ENCODE assay signal across 8 cellular contexts in genomic region chr10:92238586-92239098, GRCh38. TPM values are rescaled to one million over a fixed set of nuclear protein-coding genes. Genes with fewer than 3 reads are reported as not detected.
DNase-seq lines count a peak whose midpoint lies in the region; ATAC-seq and TF ChIP-seq lines count a peak whose summit lies in the region.

No MANE protein-coding gene starts in this region.

- peak overlapping the region; percentile 81 to 97 (median 89) for H3K4me3 Mint-ChIP-seq in CD8-positive, alpha-beta memory T cell

- CTCF ChIA-PET in CD8-positive, alpha-beta memory T cell (lab: Charles Lee) = interaction anchor here (1.2 kb wide), 1 partner anchor 27 kb away, joined by 4 read pairs; no protein-coding TSS in a partner anchor

- peak; percentile 44 to 62 (median 52) for ATAC-seq in right lobe of liver

- H3K27me3 ChIP-seq in CD8-positive, alpha-beta memory T cell (ENCODE audit: insufficient read depth, low read length, poor library complexity, severe bottlenecking) = no peaks in the 10 kb centered on the region
- no peaks in the 10 kb centered on the region for H3K27me3 ChIP-seq in MM.1S (replicated peaks; ENCODE audit: insufficient read depth, low read length)
- no peaks in the 10 kb centered on the region for H3K27me3 ChIP-seq in right lobe of liver
- H3K27me3 ChIP-seq in testis = no peaks in the 10 kb centered on the region

- H3K9ac ChIP-seq in MM.1S (ENCODE audit: low read length) = no peak overlapping the region

- no peak overlapping the region for H2AFZ ChIP-seq in MM.1S (ENCODE audit: low read length)

- H3K36me3 ChIP-seq in CD8-positive, alpha-beta memory T cell (ENCODE audit: insufficient read depth, low read length) = no peaks in the 10 kb centered on the region
- H3K36me3 ChIP-seq in MM.1S (replicated peaks; ENCODE audit: insufficient read depth, low read length) = 0 out of 2 replicates have a peak, but pooled peaks cover 3% of the 10 kb centered on the region
- no peaks in the 10 kb centered on the region for H3K36me3 ChIP-seq in right lobe of liver
- no peaks in the 10 kb centered on the region for H3K36me3 ChIP-seq in testis (ENCODE audit: low read depth, missing control alignments)

- peaks cover 18% of the 10 kb centered on the region for H3F3A ChIP-seq in MM.1S (ENCODE audit: insufficient read depth, low read length)

- no peak for DNase-seq in CD8-positive, alpha-beta memory T cell
- no peak for DNase-seq in MM.1S
- DNase-seq in cerebellar cortex (ENCODE audit: low spot score) = peak; percentile 57
- peak; percentile 59 to 67 (median 61) for DNase-seq in right lobe of liver
- peak; percentile 54 for DNase-seq in testis
- DNase-seq in T-helper 9 cell = no peak
- no peak for DNase-seq in NCI-H446 treated with DMSO at 0.1 percent for 48 hours (lab: John Stamatoyannopoulos, UW)
- DNase-seq in activated effector memory CD4-positive, alpha-beta T cell treated with Interleukin-2 at 50 U/mL for 16 hours = no peak

- H3K4me2 ChIP-seq in MM.1S (ENCODE audit: low read depth, low read length) = peak overlapping the region; percentile 11; the same call in 1 of the 2 replicates

- 23% methylated on average over 8 of the region's 8 CpGs for WGBS in right lobe of liver (ENCODE audit: insufficient coverage, low coverage, low lambda C conversion rate, missing lambda C conversion rate)
- WGBS in testis, 2 donors = 37 to 45% methylated on average over 8 of the region's 8 CpGs

- H4K20me1 ChIP-seq in MM.1S (ENCODE audit: insufficient read depth, low read length) = no peaks in the 10 kb centered on the region

- intact Hi-C loops in right lobe of liver (cut with DNase I) = loop anchor here in 1 of 2 donors (5.0 kb wide), 1 partner anchor 136 kb away; no protein-coding TSS in a partner anchor
- intact Hi-C loops in testis (cut with DNase I; ENCODE audit: low total_unique reads) = no loop called here

- peak overlapping the region in 5 of 8 donors; percentile 27 to 81 (median 63) for H3K27ac Mint-ChIP-seq in CD8-positive, alpha-beta memory T cell

- TF ChIP-seq CTCF in MM.1S (IDR thresholded peaks at IDR 0.05; ENCODE audit: low read length) (no peak), right lobe of liver (IDR thresholded peaks at IDR 0.05) (no peak), testis (IDR thresholded peaks at IDR 0.05) (no peak)

- H3K9me3 Mint-ChIP-seq in CD8-positive, alpha-beta memory T cell = no peaks in the 10 kb centered on the region

- H3K4me1 ChIP-seq in CD8-positive, alpha-beta memory T cell (ENCODE audit: insufficient read depth, low read length) = peaks cover 8% of the 10 kb centered on the region
- H3K4me1 ChIP-seq in MM.1S (ENCODE audit: low read length) (peaks cover 25% of the 10 kb centered on the region), right lobe of liver (peaks cover 0 to 25% (median 2%) of the 10 kb centered on the region in 4 donors), testis (peaks cover 13% of the 10 kb centered on the region)

- H3K36me3 Mint-ChIP-seq in CD8-positive, alpha-beta memory T cell = peaks cover 0 to 18% (median 3%) of the 10 kb centered on the region in 3 donors

- TF ChIP-seq POLR2A in right lobe of liver (IDR thresholded peaks at IDR 0.05) = peak; percentile 23
- no peak for TF ChIP-seq POLR2A in testis (IDR thresholded peaks at IDR 0.05)

- POLR2A ChIA-PET in CD8-positive, alpha-beta memory T cell (lab: Charles Lee) = interaction anchor here (0.6 kb wide), 1 partner anchor 128 kb away, joined by 3 read pairs; no protein-coding TSS in a partner anchor

- H3K79me2 ChIP-seq in MM.1S (ENCODE audit: low read length) = peaks cover 48% of the 10 kb centered on the region

- peaks cover 43 to 59% (median 53%) of the 10 kb centered on the region in 3 donors for H3K4me1 Mint-ChIP-seq in CD8-positive, alpha-beta memory T cell

- H3K4me3 ChIP-seq in CD8-positive, alpha-beta memory T cell (ENCODE audit: low read length) = no peak overlapping the region
- H3K4me3 ChIP-seq in MM.1S (ENCODE audit: low read length) = no peak overlapping the region
- H3K4me3 ChIP-seq in right lobe of liver = peak overlapping the region; percentile 55 to 68 (median 61)
- peak overlapping the region; percentile 63 to 65 for H3K4me3 ChIP-seq in testis

- no peaks in the 10 kb centered on the region for H3K27me3 Mint-ChIP-seq in CD8-positive, alpha-beta memory T cell

- no peaks in the 10 kb centered on the region for H3K9me2 ChIP-seq in MM.1S (replicated peaks; ENCODE audit: insufficient read depth, low read length)

- H3K9me3 ChIP-seq in CD8-positive, alpha-beta memory T cell (ENCODE audit: low read length) = no peaks in the 10 kb centered on the region
- H3K9me3 ChIP-seq in MM.1S (replicated peaks; ENCODE audit: insufficient read depth, low read length) = no peaks in the 10 kb centered on the region
- no peaks in the 10 kb centered on the region for H3K9me3 ChIP-seq in right lobe of liver
- no peaks in the 10 kb centered on the region for H3K9me3 ChIP-seq in testis

- no peak overlapping the region for H3K27ac ChIP-seq in CD8-positive, alpha-beta memory T cell (ENCODE audit: low read depth, low read length)
- H3K27ac ChIP-seq in MM.1S (ENCODE audit: low read length) = no peak overlapping the region
- peak overlapping the region in 1 of 3 donors; percentile 83 for H3K27ac ChIP-seq in right lobe of liver
- H3K27ac ChIP-seq in testis = peak overlapping the region in 1 of 2 donors; percentile 83

RNA-seq across cellular contexts. Expression of gene CPEB3, which starts 52.2 kb away (rescaled TPM):
- total RNA-seq in CD8-positive, alpha-beta memory T cell = 1 to 10 TPM; 2.1 TPM
- 1.6 TPM for polyA plus RNA-seq in CD8-positive, alpha-beta memory T cell
- total RNA-seq in right lobe of liver (10 to 100 TPM in 3 of 6 experiments, 1 to 10 TPM in 3; 5.7 to 46.5 (median 8.7) TPM), testis (10 to 100 TPM; 19.4 to 32.4 TPM)
- polyA plus RNA-seq in testis (ENCODE audit: insufficient read depth, low read depth, low replicate concordance) = 23.5 TPM

RNA-seq across cellular contexts. Expression of gene MARCHF5, which starts 52.3 kb away (rescaled TPM):
- total RNA-seq in CD8-positive, alpha-beta memory T cell = 10 to 100 TPM; 30.6 to 33.0 TPM
- 29.2 TPM for polyA plus RNA-seq in CD8-positive, alpha-beta memory T cell
- total RNA-seq in right lobe of liver = 10 to 100 TPM; 14.6 to 26.5 (median 23.8) TPM
- total RNA-seq in testis = 10 to 100 TPM; 17.1 to 23.3 TPM
- 53.9 TPM for polyA plus RNA-seq in testis (ENCODE audit: insufficient read depth, low read depth, low replicate concordance)

Comparison
In these comparisons a context has a peak if more than half of its experiments do, and no peak if none do; other contexts are left out.
1. DNase-seq: peak in cerebellar cortex (single experiment), right lobe of liver (3 of 3) and testis (single experiment); none in CD8-positive, alpha-beta memory T cell (0 of 5), MM.1S (single experiment), T-helper 9 cell (single experiment), NCI-H446 treated with DMSO at 0.1 percent for 48 hours (single experiment) and activated effector memory CD4-positive, alpha-beta T cell treated with Interleukin-2 at 50 U/mL for 16 hours (single experiment).
2. H3K4me3 ChIP-seq: peak in right lobe of liver (3 of 3) and testis (2 of 2); none in CD8-positive, alpha-beta memory T cell (single experiment) and MM.1S (single experiment).